ENCODE assay signal across 1 cellular context in the genomic region with DNA sequence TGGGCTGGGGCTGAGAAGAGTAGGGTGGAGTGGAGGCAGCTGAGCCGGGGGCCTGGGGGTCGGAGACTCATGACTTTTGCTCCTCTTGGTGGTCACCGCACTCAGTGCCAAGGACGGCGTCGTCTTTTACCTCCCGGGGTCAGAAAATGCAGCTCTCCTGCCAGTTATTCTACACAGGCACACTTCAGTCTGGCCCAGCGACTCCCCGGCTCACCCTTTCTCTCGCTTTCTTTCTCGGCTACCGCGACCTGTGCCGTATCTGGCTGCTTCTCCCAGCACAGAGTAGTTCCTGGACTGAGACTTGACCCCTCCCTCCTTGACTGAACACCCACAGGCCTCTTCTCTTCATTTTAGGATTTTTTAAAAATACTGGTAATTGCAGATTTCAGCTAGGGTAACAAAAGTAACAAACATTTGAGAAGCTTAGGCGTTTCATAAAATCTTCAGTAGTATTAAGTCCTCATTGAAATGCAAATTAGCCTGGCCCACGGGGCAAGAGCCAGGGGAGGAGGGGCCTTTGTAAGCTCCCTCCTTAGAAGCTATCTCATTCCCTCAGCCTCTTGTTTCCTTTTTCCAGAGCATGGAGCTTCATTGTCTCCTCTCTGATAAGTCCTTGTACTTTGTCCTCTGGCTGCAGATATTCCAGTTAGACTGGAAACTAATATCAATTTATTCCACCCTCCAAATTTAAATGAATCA.
TF ChIP-seq lines count a peak whose summit lies in the region.

No MANE protein-coding gene starts in this region.

TF ChIP-seq in GM23338, 12 proteins besides CTCF, POLR2A, EP300 and RAD21:
- TF ChIP-seq, protein P1, sequence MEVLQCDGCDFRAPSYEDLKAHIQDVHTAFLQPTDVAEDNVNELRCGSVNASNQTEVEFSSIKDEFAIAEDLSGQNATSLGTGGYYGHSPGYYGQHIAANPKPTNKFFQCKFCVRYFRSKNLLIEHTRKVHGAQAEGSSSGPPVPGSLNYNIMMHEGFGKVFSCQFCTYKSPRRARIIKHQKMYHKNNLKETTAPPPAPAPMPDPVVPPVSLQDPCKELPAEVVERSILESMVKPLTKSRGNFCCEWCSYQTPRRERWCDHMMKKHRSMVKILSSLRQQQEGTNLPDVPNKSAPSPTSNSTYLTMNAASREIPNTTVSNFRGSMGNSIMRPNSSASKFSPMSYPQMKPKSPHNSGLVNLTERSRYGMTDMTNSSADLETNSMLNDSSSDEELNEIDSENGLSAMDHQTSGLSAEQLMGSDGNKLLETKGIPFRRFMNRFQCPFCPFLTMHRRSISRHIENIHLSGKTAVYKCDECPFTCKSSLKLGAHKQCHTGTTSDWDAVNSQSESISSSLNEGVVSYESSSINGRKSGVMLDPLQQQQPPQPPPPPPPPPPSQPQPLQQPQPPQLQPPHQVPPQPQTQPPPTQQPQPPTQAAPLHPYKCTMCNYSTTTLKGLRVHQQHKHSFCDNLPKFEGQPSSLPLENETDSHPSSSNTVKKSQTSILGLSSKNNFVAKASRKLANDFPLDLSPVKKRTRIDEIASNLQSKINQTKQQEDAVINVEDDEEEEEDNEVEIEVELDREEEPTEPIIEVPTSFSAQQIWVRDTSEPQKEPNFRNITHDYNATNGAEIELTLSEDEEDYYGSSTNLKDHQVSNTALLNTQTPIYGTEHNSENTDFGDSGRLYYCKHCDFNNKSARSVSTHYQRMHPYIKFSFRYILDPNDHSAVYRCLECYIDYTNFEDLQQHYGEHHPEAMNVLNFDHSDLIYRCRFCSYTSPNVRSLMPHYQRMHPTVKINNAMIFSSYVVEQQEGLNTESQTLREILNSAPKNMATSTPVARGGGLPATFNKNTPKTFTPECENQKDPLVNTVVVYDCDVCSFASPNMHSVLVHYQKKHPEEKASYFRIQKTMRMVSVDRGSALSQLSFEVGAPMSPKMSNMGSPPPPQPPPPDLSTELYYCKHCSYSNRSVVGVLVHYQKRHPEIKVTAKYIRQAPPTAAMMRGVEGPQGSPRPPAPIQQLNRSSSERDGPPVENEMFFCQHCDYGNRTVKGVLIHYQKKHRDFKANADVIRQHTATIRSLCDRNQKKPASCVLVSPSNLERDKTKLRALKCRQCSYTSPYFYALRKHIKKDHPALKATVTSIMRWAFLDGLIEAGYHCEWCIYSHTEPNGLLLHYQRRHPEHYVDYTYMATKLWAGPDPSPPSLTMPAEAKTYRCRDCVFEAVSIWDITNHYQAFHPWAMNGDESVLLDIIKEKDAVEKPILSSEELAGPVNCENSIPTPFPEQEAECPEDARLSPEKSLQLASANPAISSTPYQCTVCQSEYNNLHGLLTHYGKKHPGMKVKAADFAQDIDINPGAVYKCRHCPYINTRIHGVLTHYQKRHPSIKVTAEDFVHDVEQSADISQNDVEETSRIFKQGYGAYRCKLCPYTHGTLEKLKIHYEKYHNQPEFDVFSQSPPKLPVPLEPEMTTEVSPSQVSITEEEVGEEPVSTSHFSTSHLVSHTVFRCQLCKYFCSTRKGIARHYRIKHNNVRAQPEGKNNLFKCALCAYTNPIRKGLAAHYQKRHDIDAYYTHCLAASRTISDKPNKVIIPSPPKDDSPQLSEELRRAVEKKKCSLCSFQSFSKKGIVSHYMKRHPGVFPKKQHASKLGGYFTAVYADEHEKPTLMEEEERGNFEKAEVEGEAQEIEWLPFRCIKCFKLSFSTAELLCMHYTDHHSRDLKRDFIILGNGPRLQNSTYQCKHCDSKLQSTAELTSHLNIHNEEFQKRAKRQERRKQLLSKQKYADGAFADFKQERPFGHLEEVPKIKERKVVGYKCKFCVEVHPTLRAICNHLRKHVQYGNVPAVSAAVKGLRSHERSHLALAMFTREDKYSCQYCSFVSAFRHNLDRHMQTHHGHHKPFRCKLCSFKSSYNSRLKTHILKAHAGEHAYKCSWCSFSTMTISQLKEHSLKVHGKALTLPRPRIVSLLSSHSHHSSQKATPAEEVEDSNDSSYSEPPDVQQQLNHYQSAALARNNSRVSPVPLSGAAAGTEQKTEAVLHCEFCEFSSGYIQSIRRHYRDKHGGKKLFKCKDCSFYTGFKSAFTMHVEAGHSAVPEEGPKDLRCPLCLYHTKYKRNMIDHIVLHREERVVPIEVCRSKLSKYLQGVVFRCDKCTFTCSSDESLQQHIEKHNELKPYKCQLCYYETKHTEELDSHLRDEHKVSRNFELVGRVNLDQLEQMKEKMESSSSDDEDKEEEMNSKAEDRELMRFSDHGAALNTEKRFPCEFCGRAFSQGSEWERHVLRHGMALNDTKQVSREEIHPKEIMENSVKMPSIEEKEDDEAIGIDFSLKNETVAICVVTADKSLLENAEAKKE (CRISPR knock-in tag; IDR thresholded peaks at IDR 0.05): no peak
- TF ChIP-seq EZH2 (IDR thresholded peaks at IDR 0.05; ENCODE audit: low read depth, unreplicated experiment): no peak
- TF ChIP-seq ZNF114 (CRISPR knock-in tag; IDR thresholded peaks at IDR 0.05): no peak
